31 cellular contexts compared by ENCODE assay signal in genomic region chr11:94801866-94802460, GRCh38. TPM values are rescaled to one million over a fixed set of nuclear protein-coding genes. Genes with fewer than 3 reads are reported as not detected.
DNase-seq lines count a peak whose midpoint lies in the region; ATAC-seq, FAIRE-seq and TF ChIP-seq lines count a peak whose summit lies in the region.
"Had no signal": no experiment of that assay in that cellular context is flagged by ENCODE, and none has a peak within 500 bp of the region (broad histone marks: within the 10 kb centered on the region; RNA-seq: fewer than 3 reads in every experiment).

No MANE protein-coding gene starts in this region.

- no peak overlapping the region for H3K4me3 ChIP-seq in GM23248
- no peak overlapping the region for H3K4me3 ChIP-seq in gastroesophageal sphincter
- peak overlapping the region in 1 of 2 donors; percentile 29 for H3K4me3 ChIP-seq in stomach smooth muscle (ENCODE audit: low read length in 2 of 2)
- H3K4me3 ChIP-seq in esophagus squamous epithelium: no peak overlapping the region
- H3K4me3 ChIP-seq in pancreas: no peak overlapping the region
- H3K4me3 ChIP-seq: A549, colonic mucosa, K562, lower lobe of right lung, right lobe of liver, upper lobe of right lung had no signal

- TF ChIP-seq EP300 in gastroesophageal sphincter (IDR thresholded peaks at IDR 0.05): no peak

- H3K79me2 ChIP-seq in GM23248 (ENCODE audit: insufficient read depth): peaks cover 100% of the 10 kb centered on the region

- H3K9me2 ChIP-seq in GM23248 (ENCODE audit: insufficient read depth): no peaks in the 10 kb centered on the region
- H3K9me2 ChIP-seq: SK-N-SH had no signal

- H4K20me1 ChIP-seq in GM23248 (ENCODE audit: insufficient read depth): 0 out of 2 replicates have a peak, but pooled peaks cover 3% of the 10 kb centered on the region

- H3K36me3 ChIP-seq in GM23248 (ENCODE audit: low read depth): peaks cover 33% of the 10 kb centered on the region
- H3K36me3 ChIP-seq in gastroesophageal sphincter: peaks cover 0 to 40% of the 10 kb centered on the region in 2 donors
- H3K36me3 ChIP-seq in stomach smooth muscle (ENCODE audit: control insufficient read depth in 2 of 2, insufficient read depth in 2 of 2, low read length in 2 of 2): peaks cover 15 to 21% of the 10 kb centered on the region in 2 donors
- peaks cover 12 to 76% (median 13%) of the 10 kb centered on the region in 3 donors for H3K36me3 ChIP-seq in esophagus squamous epithelium
- H3K36me3 ChIP-seq in pancreas: peaks cover 0 to 8% (median 0%) of the 10 kb centered on the region in 3 donors
- H3K36me3 ChIP-seq: colonic mucosa had no signal

- H2AFZ ChIP-seq in GM23248: no peak overlapping the region

- H3K9me3 ChIP-seq in GM23248 (ENCODE audit: low read depth): no peaks in the 10 kb centered on the region
- no peaks in the 10 kb centered on the region for H3K9me3 ChIP-seq in gastroesophageal sphincter
- no peaks in the 10 kb centered on the region for H3K9me3 ChIP-seq in stomach smooth muscle (ENCODE audit: control insufficient read depth in 2 of 2, low read length in 2 of 2)
- H3K9me3 ChIP-seq in esophagus squamous epithelium: no peaks in the 10 kb centered on the region
- no peaks in the 10 kb centered on the region for H3K9me3 ChIP-seq in pancreas
- H3K9me3 ChIP-seq: A549, colonic mucosa, lower lobe of right lung, right lobe of liver, SK-N-SH, upper lobe of right lung had no signal

- FAIRE-seq in pancreas (lab: Jason Lieb, UNC): no peak
- FAIRE-seq: A549, D721Med, HTR-8/SVneo, K562, kidney had no signal

- no peak for ATAC-seq in gastroesophageal sphincter
- no peak for ATAC-seq in HG03378 (IDR thresholded peaks at IDR 0.05; ENCODE audit: unreplicated experiment)
- no peak for ATAC-seq in pancreas
- no peak for ATAC-seq in GM19324 (IDR thresholded peaks at IDR 0.05; ENCODE audit: low FRiP score, unreplicated experiment)
- ATAC-seq: A549, K562, lower lobe of right lung, upper lobe of right lung had no signal

- in situ Hi-C loops in GM23248 (cut with MboI): no loop called here

- peaks cover 46% of the 10 kb centered on the region for H3F3A ChIP-seq in GM23248 (ENCODE audit: insufficient read depth)

- no peak overlapping the region for H3K4me2 ChIP-seq in GM23248 (ENCODE audit: unreplicated experiment)
- H3K4me2 ChIP-seq: A549, SK-N-SH had no signal

- intact Hi-C loops in esophagus squamous epithelium (cut with DNase I) (no loop called here), pancreas (cut with DNase I) (no loop called here)

- TF ChIP-seq CTCF in gastroesophageal sphincter (IDR thresholded peaks at IDR 0.05): no peak
- no peak for TF ChIP-seq CTCF in esophagus squamous epithelium (IDR thresholded peaks at IDR 0.05)
- no peak for TF ChIP-seq CTCF in pancreas (IDR thresholded peaks at IDR 0.05)

- peaks cover 66% of the 10 kb centered on the region for H3K4me1 ChIP-seq in GM23248 (ENCODE audit: insufficient read depth)
- peaks cover 22 to 100% (median 37%) of the 10 kb centered on the region in 3 donors for H3K4me1 ChIP-seq in gastroesophageal sphincter
- H3K4me1 ChIP-seq in stomach smooth muscle (ENCODE audit: control insufficient read depth, insufficient read depth, low read length): peaks cover 78% of the 10 kb centered on the region
- peaks cover 10 to 56% (median 15%) of the 10 kb centered on the region in 3 donors for H3K4me1 ChIP-seq in esophagus squamous epithelium
- peaks cover 11 to 19% (median 14%) of the 10 kb centered on the region in 3 donors for H3K4me1 ChIP-seq in pancreas
- H3K4me1 ChIP-seq: A549, colonic mucosa had no signal

- no peak for TF ChIP-seq POLR2A in gastroesophageal sphincter (IDR thresholded peaks at IDR 0.05)
- TF ChIP-seq POLR2A in esophagus squamous epithelium (IDR thresholded peaks at IDR 0.05): no peak

- H3K9ac ChIP-seq in GM23248 (no peak overlapping the region), stomach smooth muscle (ENCODE audit: low read length in 2 of 2) (peak overlapping the region; percentile 14 to 39)
- H3K9ac ChIP-seq: SK-N-SH had no signal

- 43 to 58% methylated on average over 4 of the region's 4 CpGs for WGBS in GM23248 (ENCODE audit: low coverage in 1 of 2, low lambda C conversion rate in 2 of 2, missing lambda C conversion rate in 2 of 2), 2 experiments
- WGBS in gastroesophageal sphincter (ENCODE audit: low coverage in 1 of 2), 2 donors: 50 to 81% methylated on average over 1 to 4 of the region's 4 CpGs
- WGBS in esophagus squamous epithelium, 2 donors: 70 to 92% methylated on average over 4 of the region's 4 CpGs
- 92 to 95% methylated on average over 4 of the region's 4 CpGs for WGBS in pancreas, 2 donors

- DNase-seq in GM23248 (peak; percentile 37), myocyte (ENCODE audit: low read depth) (peak; percentile 59), esophagus squamous epithelium (lab: John Stamatoyannopoulos, UW) (no peak), pancreas (no peak)
- DNase-seq: activated gamma-delta T cell; activated naive CD8-positive, alpha-beta T cell treated with anti-CD3 and anti-CD28 coated beads for 36 hours; activated T-cell treated with anti-CD3 and anti-CD28 coated beads, Interleukin-2, amount 50 U/mL, for 24 hours; AML-193; CD4-positive, alpha-beta T cell; colonic mucosa; effector CD8-positive, alpha-beta T cell; GOT3; kidney; lower lobe of right lung; NCI-H1105 treated with DMSO at 0.1 percent for 48 hours; NCI-H187 treated with DMSO at 0.1 percent for 48 hours; NCI-H526 treated with DMSO at 0.1 percent for 48 hours; nephron progenitor cell; NK-92 treated with Interleukin-12 subunit alpha and Interleukin-12 subunit beta, amount 100 ng/mL, for 24 hours; right lobe of liver; SK-N-SH; stimulated activated CD4-positive, alpha-beta T cell treated with anti-CD3 and anti-CD28 coated beads, Interleukin-4, amount 100 ng/mL, for 24 hours; upper lobe of right lung had no signal

- no peaks in the 10 kb centered on the region for H3K27me3 ChIP-seq in GM23248 (replicated peaks; ENCODE audit: insufficient read depth)
- H3K27me3 ChIP-seq in gastroesophageal sphincter: no peaks in the 10 kb centered on the region
- no peaks in the 10 kb centered on the region for H3K27me3 ChIP-seq in stomach smooth muscle (ENCODE audit: control insufficient read depth in 1 of 2, insufficient read depth in 2 of 2, low read length in 2 of 2)
- no peaks in the 10 kb centered on the region for H3K27me3 ChIP-seq in esophagus squamous epithelium
- no peaks in the 10 kb centered on the region for H3K27me3 ChIP-seq in pancreas
- H3K27me3 ChIP-seq: colonic mucosa, right lobe of liver, upper lobe of right lung had no signal

- H3K27ac ChIP-seq in GM23248 (peak overlapping the region; percentile 64), gastroesophageal sphincter (peak overlapping the region; percentile 34 to 78 (median 70)), stomach smooth muscle (ENCODE audit: low read length) (peak overlapping the region; percentile 71), esophagus squamous epithelium (no peak overlapping the region), pancreas (no peak overlapping the region)
- H3K27ac ChIP-seq: A549, colonic mucosa, lower lobe of right lung, upper lobe of right lung had no signal

RNA-seq across cellular contexts. Expression of gene AMOTL1, which starts 33.8 kb away (rescaled TPM):
- total RNA-seq in GM23248 (2014; rRNA removed; shearing (Covaris generic)): 50.8 and 55.9 TPM in 2 replicates
- polyA plus RNA-seq in GM23248 (2016; fragmentation: Nextera tagmentation; extraction: Ambion mirVana) (21.8 and 22.3 TPM in 2 replicates), pancreas (1 to 10 TPM; 3.5 to 5.5 TPM)
- total RNA-seq in gastroesophageal sphincter (100 to 1,000 TPM; 136 to 215 (median 176) TPM), myocyte (69.4 and 77.3 TPM in 2 replicates), esophagus squamous epithelium (10 to 100 TPM; 47.2 to 91.6 (median 66.9) TPM), pancreas (10 to 100 TPM; 17.0 to 30.2 (median 19.6) TPM)
- polyA plus RNA-seq in myocyte (2012): 20.2 TPM

Comparison
In these comparisons a context has a peak if more than half of its experiments do, and no peak if none do; other contexts are left out.
1. DNase-seq: peak in GM23248 (single experiment) and myocyte (single experiment); none in esophagus squamous epithelium (single experiment) and pancreas (0 of 6).
2. H3K27ac ChIP-seq: peak in GM23248 (single experiment), gastroesophageal sphincter (4 of 4) and stomach smooth muscle (single experiment); none in esophagus squamous epithelium (0 of 4) and pancreas (0 of 4).